ENCODE assay signal across 8 cellular contexts in the genomic region with DNA sequence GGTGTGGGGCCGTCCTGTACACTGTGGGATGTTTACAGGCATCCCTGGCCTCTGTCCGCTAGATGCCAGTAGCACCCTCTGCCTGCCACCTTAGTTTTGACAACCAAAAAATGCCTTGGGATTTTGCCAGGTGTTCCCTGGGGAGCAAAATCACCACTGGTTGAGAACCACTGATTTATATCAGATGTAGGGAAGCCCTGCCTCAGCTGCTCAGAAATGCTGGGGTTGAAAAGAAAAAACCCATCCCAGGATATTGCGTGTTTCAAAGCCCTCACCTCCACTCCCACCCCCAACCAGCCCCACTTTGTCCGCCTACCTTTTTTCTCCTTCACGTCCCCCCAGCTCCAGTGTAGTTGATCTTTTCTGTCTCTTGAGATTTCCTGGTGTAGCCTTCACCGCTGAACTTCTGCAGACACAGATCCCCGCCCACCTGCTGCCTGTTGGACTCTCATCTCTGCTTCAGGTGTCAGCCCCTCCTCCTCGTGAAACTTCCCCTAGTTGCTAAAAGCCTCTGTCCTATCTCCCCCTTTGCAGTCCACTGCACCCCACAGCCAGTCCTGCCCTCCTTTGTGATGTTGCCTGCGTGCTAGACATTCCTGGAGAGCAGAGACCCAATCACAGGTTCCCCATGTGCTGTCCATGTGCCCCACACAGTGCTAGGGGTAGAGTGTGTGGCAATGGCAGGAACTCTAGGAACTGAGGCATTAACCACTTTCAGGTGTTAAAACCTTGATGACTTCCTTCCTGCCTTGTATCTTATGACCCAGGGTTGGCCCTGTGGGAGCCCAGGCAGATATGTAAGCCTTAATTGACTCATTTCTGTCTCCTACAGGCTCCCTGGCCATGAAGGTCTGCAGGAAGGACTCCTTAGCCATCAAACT.
DNase-seq lines count a peak whose midpoint lies in the region; ATAC-seq and TF ChIP-seq lines count a peak whose summit lies in the region.

No MANE protein-coding gene starts in this region.

- H3F3A ChIP-seq in PC-3 (ENCODE audit: low read length, unreplicated experiment): no peaks in the 10 kb centered on the region

- POLR2A ChIA-PET in PC-3 (lab: Charles Lee; ENCODE audit: unreplicated experiment): no interaction called here

- no peak for TF ChIP-seq EP300 in ovary (IDR thresholded peaks at IDR 0.05)

- H3K4me3 ChIP-seq in PC-3 (ENCODE audit: low read length): no peak overlapping the region
- no peak overlapping the region for H3K4me3 ChIP-seq in hepatocyte
- no peak overlapping the region for H3K4me3 ChIP-seq in ovary

- no peaks in the 10 kb centered on the region for H3K36me3 ChIP-seq in PC-3 (ENCODE audit: low read depth, low read length)
- no peaks in the 10 kb centered on the region for H3K36me3 ChIP-seq in hepatocyte (replicated peaks; ENCODE audit: insufficient read depth, low read depth)
- no peaks in the 10 kb centered on the region for H3K36me3 ChIP-seq in ovary

- H4K20me1 ChIP-seq in PC-3 (ENCODE audit: low read length) (no peaks in the 10 kb centered on the region), hepatocyte (ENCODE audit: insufficient read depth, poor library complexity, severe bottlenecking) (no peaks in the 10 kb centered on the region)

- H3K27ac ChIP-seq in PC-3 (ENCODE audit: low read length) (no peak overlapping the region), hepatocyte (no peak overlapping the region), ovary (no peak overlapping the region)

- no peaks in the 10 kb centered on the region for H3K4me1 ChIP-seq in PC-3 (ENCODE audit: insufficient read depth, low read length)
- no peaks in the 10 kb centered on the region for H3K4me1 ChIP-seq in hepatocyte (ENCODE audit: insufficient read depth)
- no peaks in the 10 kb centered on the region for H3K4me1 ChIP-seq in ovary (ENCODE audit: insufficient read depth)

- peak; percentile 69 for TF ChIP-seq CTCF in PC-3 (conservative IDR thresholded peaks at IDR 0.05; ENCODE audit: low read depth, low read length)
- no peak for TF ChIP-seq CTCF in hepatocyte (IDR thresholded peaks at IDR 0.05; ENCODE audit: poor library complexity)
- no peak for TF ChIP-seq CTCF in glutamatergic neuron (IDR thresholded peaks at IDR 0.05; ENCODE audit: partially characterized antibody, unreplicated experiment)
- TF ChIP-seq CTCF in ovary (IDR thresholded peaks at IDR 0.05): no peak

- H3K4me3 Mint-ChIP-seq in glutamatergic neuron (ENCODE audit: unreplicated experiment): no peak overlapping the region

- CTCF ChIA-PET in PC-3 (lab: Charles Lee): no interaction called here

- H3K9me3 ChIP-seq in PC-3 (ENCODE audit: low read length) (no peaks in the 10 kb centered on the region), hepatocyte (ENCODE audit: low read depth) (no peaks in the 10 kb centered on the region), ovary (no peaks in the 10 kb centered on the region)

- intact Hi-C loops in PC-3 (cut with micrococcal nuclease) (no loop called here), ovary (cut with DNase I) (no loop called here)

- H3K79me2 ChIP-seq in PC-3 (ENCODE audit: low read length) (no peaks in the 10 kb centered on the region), hepatocyte (no peaks in the 10 kb centered on the region)

- peak; percentile 7 for DNase-seq in stimulated activated naive CD4-positive, alpha-beta T cell treated with Interleukin-2 at 50 U/mL for 16 hours (lab: John Stamatoyannopoulos, UW)
- DNase-seq in stimulated activated naive CD4-positive, alpha-beta T cell (lab: John Stamatoyannopoulos, UW): no peak
- DNase-seq in PC-3 (peak; percentile 65), hepatocyte (ENCODE audit: low spot score) (peak; percentile 35), glutamatergic neuron (no peak), NCI-H146 (lab: John Stamatoyannopoulos, UW) (no peak), ovary (no peak)

- 77% methylated on average over 9 of the region's 9 CpGs for WGBS in hepatocyte (ENCODE audit: low lambda C conversion rate, missing lambda C conversion rate)
- WGBS in ovary, 3 donors: 77 to 86% (median 81%) methylated on average over 9 of the region's 9 CpGs

- no peak overlapping the region for H3K27ac Mint-ChIP-seq in glutamatergic neuron (ENCODE audit: unreplicated experiment)

- TF ChIP-seq POLR2A in ovary (IDR thresholded peaks at IDR 0.05): no peak

- no peak overlapping the region for H2AFZ ChIP-seq in PC-3 (ENCODE audit: low read length)
- no peak overlapping the region for H2AFZ ChIP-seq in hepatocyte

- H3K4me1 Mint-ChIP-seq in glutamatergic neuron (ENCODE audit: low read depth, unreplicated experiment): no peaks in the 10 kb centered on the region

- H3K27me3 Mint-ChIP-seq in glutamatergic neuron (ENCODE audit: unreplicated experiment): no peaks in the 10 kb centered on the region

- BruUV-seq in PC-3 (replicated peaks; lab: Mats Ljungman, UMichigan): no TSS peak

- H3K4me2 ChIP-seq in PC-3 (ENCODE audit: low read length): no peak overlapping the region
- H3K4me2 ChIP-seq in hepatocyte: no peak overlapping the region

- no peak overlapping the region for H3K9ac ChIP-seq in PC-3 (ENCODE audit: low read length)

- H3K27me3 ChIP-seq in PC-3 (ENCODE audit: low read length): peaks cover 46% of the 10 kb centered on the region
- no peaks in the 10 kb centered on the region for H3K27me3 ChIP-seq in hepatocyte
- no peaks in the 10 kb centered on the region for H3K27me3 ChIP-seq in ovary

- ATAC-seq in HG02759 (IDR thresholded peaks at IDR 0.05; ENCODE audit: unreplicated experiment) (peak; percentile 85), PC-3 (peak; percentile 72)

- no peaks in the 10 kb centered on the region for H3K36me3 Mint-ChIP-seq in glutamatergic neuron (ENCODE audit: unreplicated experiment)

- H3K9me2 ChIP-seq in PC-3 (replicated peaks; ENCODE audit: low read length) (no peaks in the 10 kb centered on the region), hepatocyte (replicated peaks; ENCODE audit: insufficient read depth) (no peaks in the 10 kb centered on the region)

- peaks cover 2% of the 10 kb centered on the region for H3K9me3 Mint-ChIP-seq in glutamatergic neuron (ENCODE audit: unreplicated experiment)

Comparison
In these comparisons a context has a peak if more than half of its experiments do, and no peak if none do; other contexts are left out.
1. DNase-seq: peak in stimulated activated naive CD4-positive, alpha-beta T cell treated with Interleukin-2 at 50 U/mL for 16 hours (single experiment), PC-3 (single experiment) and hepatocyte (single experiment); none in stimulated activated naive CD4-positive, alpha-beta T cell (0 of 6), glutamatergic neuron (single experiment), NCI-H146 (single experiment) and ovary (0 of 5).